9 cellular contexts compared by ENCODE assay signal in genomic region chr12:107093547-107094448, GRCh38. TPM values are rescaled to one million over a fixed set of nuclear protein-coding genes. Genes with fewer than 3 reads are reported as not detected.
A peak's percentile ranks its signal among the peaks of the same experiment; 100 is the strongest.
DNase-seq lines count a peak whose midpoint lies in the region; ATAC-seq lines count a peak whose summit lies in the region.
"Had no signal": no experiment of that assay in that cellular context is flagged by ENCODE, and none has a peak within 500 bp of the region (broad histone marks: within the 10 kb centered on the region; RNA-seq: fewer than 3 reads in every experiment).

CRY1 (minus strand) TSS chr12:107093549; CDS start chr12:107092961, 588 bp downstream.

- DNase-seq in C1 segment of cervical spinal cord (lab: John Stamatoyannopoulos, UW) (peak; percentile 92 to 100 (median 99)), HPDE6-E6E7 (ENCODE audit: extremely low spot score) (peak; percentile 85), NK-92 (lab: John Stamatoyannopoulos, UW; ENCODE audit: unreplicated experiment) (peak; percentile 35), lung microvascular endothelial cell (ENCODE audit: low read depth in 2 of 2) (peak; percentile 97 to 98)
- DNase-seq in activated CD8-positive, alpha-beta memory T cell treated with anti-CD3 and anti-CD28 coated beads for 4 hours (ENCODE audit: low read depth in 2 of 2) = peak; percentile 85 to 90
- peak; percentile 91 to 95 (median 92) for DNase-seq in effector memory CD8-positive, alpha-beta T cell
- DNase-seq in stimulated activated CD4-positive, alpha-beta T cell treated with anti-CD3 and anti-CD28 coated beads, TNF-alpha, amount 100 ng/mL, for 24 hours (ENCODE audit: low read depth in 3 of 3) = peak; percentile 88 to 92 (median 90)

- H3K36me3 Mint-ChIP-seq in effector memory CD8-positive, alpha-beta T cell (ENCODE audit: insufficient read depth) = peaks cover 6% of the 10 kb centered on the region

- ATAC-seq in GM19455 (IDR thresholded peaks at IDR 0.05; ENCODE audit: unreplicated experiment) = peak; percentile 87
- peak; percentile 77 for ATAC-seq in effector memory CD8-positive, alpha-beta T cell (replicated peaks)

- peaks cover 6 to 12% of the 10 kb centered on the region in 2 donors for H3K4me1 Mint-ChIP-seq in effector memory CD8-positive, alpha-beta T cell (ENCODE audit: low read depth in 2 of 2)

- no peak within 1 kb of the TSS for H3K27ac Mint-ChIP-seq in effector memory CD8-positive, alpha-beta T cell
- H3K27ac Mint-ChIP-seq: activated naive CD8-positive, alpha-beta T cell had no signal

- H3K4me3 Mint-ChIP-seq in effector memory CD8-positive, alpha-beta T cell = no peak within 1 kb of the TSS
- H3K4me3 Mint-ChIP-seq: activated naive CD8-positive, alpha-beta T cell had no signal

- peaks cover 13 to 26% of the 10 kb centered on the region in 2 donors for H3K27me3 Mint-ChIP-seq in effector memory CD8-positive, alpha-beta T cell
- H3K27me3 Mint-ChIP-seq: activated naive CD8-positive, alpha-beta T cell had no signal

- H3K9me3 Mint-ChIP-seq in effector memory CD8-positive, alpha-beta T cell = no peaks in the 10 kb centered on the region

RNA-seq across cellular contexts. Expression of gene CRY1, which starts in this region (rescaled TPM):
- 10.0 and 15.7 TPM in 2 replicates for total RNA-seq in lung microvascular endothelial cell

Comparison
In these comparisons a context has a peak if more than half of its experiments do, and no peak if none do; other contexts are left out.
1. Peak in every context shown above with its lines: DNase-seq and ATAC-seq.
2. DNase-seq: peak in every context shown above with its lines; median percentile 99 in C1 segment of cervical spinal cord; 98 in lung microvascular endothelial cell; 92 in effector memory CD8-positive, alpha-beta T cell; 90 in stimulated activated CD4-positive, alpha-beta T cell treated with anti-CD3 and anti-CD28 coated beads, TNF-alpha, amount 100 ng/mL, for 24 hours; 88 in activated CD8-positive, alpha-beta memory T cell treated with anti-CD3 and anti-CD28 coated beads for 4 hours; 85 in HPDE6-E6E7; 35 in NK-92.